ENCODE assay signal across 8 cellular contexts in the genomic region with DNA sequence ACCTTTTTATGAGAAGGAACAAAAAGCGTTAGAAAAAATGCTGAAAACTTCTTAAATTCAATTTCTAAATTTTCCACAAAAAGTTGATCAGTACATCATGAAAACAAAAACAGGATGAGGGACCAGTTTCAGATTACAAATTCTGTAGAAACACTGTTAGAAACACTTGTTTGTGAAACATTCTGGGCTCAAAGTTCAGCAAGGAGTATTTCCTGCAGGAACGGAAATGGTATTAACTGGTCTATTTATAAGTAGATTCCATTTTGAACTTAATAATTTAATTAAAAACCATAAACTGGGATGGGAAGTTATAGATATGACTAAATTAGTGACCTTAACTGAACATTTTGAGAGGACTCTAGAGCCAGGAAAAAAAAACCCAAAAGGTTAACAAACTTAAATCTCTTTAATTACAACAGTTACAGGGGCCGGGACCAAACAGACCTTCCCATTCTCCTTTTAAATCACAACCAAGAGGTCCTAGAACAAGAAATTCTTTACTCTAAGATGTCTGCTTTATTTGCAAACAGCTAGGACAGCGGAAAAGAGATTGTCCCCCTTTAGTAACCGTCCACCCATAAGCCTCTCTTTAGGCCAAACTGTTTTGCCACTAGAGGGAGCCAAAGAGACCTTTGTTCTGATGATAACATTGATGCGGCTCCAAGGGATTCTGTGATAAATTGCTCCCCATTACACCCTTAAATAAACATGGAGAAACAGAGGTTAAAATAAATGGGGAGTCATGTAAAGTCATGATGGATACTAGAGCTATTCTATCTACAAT.
DNase-seq lines count a peak whose midpoint lies in the region; ATAC-seq and TF ChIP-seq lines count a peak whose summit lies in the region.

No MANE protein-coding gene starts in this region.

- POLR2A ChIA-PET in Caco-2 (lab: Charles Lee): no interaction called here

- peak; percentile 90 to 95 for TF ChIP-seq CTCF in Caco-2 (IDR thresholded peaks at IDR 0.05; ENCODE audit: insufficient read depth in 1 of 2, low read depth in 1 of 2, low read length in 1 of 2, severe bottlenecking in 1 of 2, unreplicated experiment in 1 of 2)
- peak; percentile 57 for TF ChIP-seq CTCF in RWPE2 (IDR thresholded peaks at IDR 0.05; ENCODE audit: poor library complexity, severe bottlenecking)
- peak; percentile 83 for TF ChIP-seq CTCF in fibroblast of pulmonary artery (IDR thresholded peaks at IDR 0.05; ENCODE audit: low read length, missing control alignments)

- peaks cover 3% of the 10 kb centered on the region for H3K9me3 ChIP-seq in Caco-2
- H3K9me3 ChIP-seq in RWPE2 (ENCODE audit: severe bottlenecking): no peaks in the 10 kb centered on the region

- H3K4me3 Mint-ChIP-seq in Caco-2 (ENCODE audit: unreplicated experiment): no peak overlapping the region
- no peak overlapping the region for H3K4me3 Mint-ChIP-seq in stimulated activated effector memory CD8-positive, alpha-beta T cell treated with anti-CD3 and anti-CD28 coated beads, Interleukin-12 subunit alpha, Interleukin-12 subunit beta, amount 100 ng/mL, for 72 hours

- H3K36me3 Mint-ChIP-seq in Caco-2 (ENCODE audit: insufficient read depth, unreplicated experiment): no peaks in the 10 kb centered on the region
- no peaks in the 10 kb centered on the region for H3K36me3 Mint-ChIP-seq in stimulated activated effector memory CD8-positive, alpha-beta T cell treated with anti-CD3 and anti-CD28 coated beads, Interleukin-12 subunit alpha, Interleukin-12 subunit beta, amount 100 ng/mL, for 72 hours

- intact Hi-C loops in Caco-2 (cut with micrococcal nuclease; ENCODE audit: unreplicated experiment): loop anchor here (1.0 kb wide), 2 partner anchors 19 to 65 kb away; no protein-coding TSS in a partner anchor

- H3K36me3 ChIP-seq in Caco-2 (ENCODE audit: control insufficient read depth, insufficient read depth, low read length) (no peaks in the 10 kb centered on the region), RWPE2 (ENCODE audit: low read depth) (no peaks in the 10 kb centered on the region)

- no TSS peak for BruUV-seq in Caco-2 (replicated peaks; lab: Mats Ljungman, UMichigan)

- no peaks in the 10 kb centered on the region for H3K4me1 ChIP-seq in Caco-2
- no peaks in the 10 kb centered on the region for H3K4me1 ChIP-seq in RWPE2 (ENCODE audit: insufficient read depth, poor library complexity, severe bottlenecking)

- H3K27ac Mint-ChIP-seq in Caco-2 (ENCODE audit: unreplicated experiment): no peak overlapping the region
- no peak overlapping the region for H3K27ac Mint-ChIP-seq in stimulated activated effector memory CD8-positive, alpha-beta T cell treated with anti-CD3 and anti-CD28 coated beads, Interleukin-12 subunit alpha, Interleukin-12 subunit beta, amount 100 ng/mL, for 72 hours

- DNase-seq in A172 (ENCODE audit: low spot score) (peak; percentile 39), Caco-2 (peak in 1 of 2 experiments; percentile 70), RWPE2 (ENCODE audit: low spot score) (no peak), fibroblast of pulmonary artery (ENCODE audit: low read depth) (peak; percentile 53), 8988T (no peak), SHP77 (lab: John Stamatoyannopoulos, UW) (no peak)
- DNase-seq in stimulated activated effector memory CD8-positive, alpha-beta T cell treated with anti-CD3 and anti-CD28 coated beads, Interleukin-12 subunit alpha, Interleukin-12 subunit beta, amount 100 ng/mL, for 72 hours (ENCODE audit: low spot score in 2 of 2): peak; percentile 21 to 53

- no peaks in the 10 kb centered on the region for H3K4me1 Mint-ChIP-seq in Caco-2 (ENCODE audit: low read depth, unreplicated experiment)
- no peaks in the 10 kb centered on the region for H3K4me1 Mint-ChIP-seq in stimulated activated effector memory CD8-positive, alpha-beta T cell treated with anti-CD3 and anti-CD28 coated beads, Interleukin-12 subunit alpha, Interleukin-12 subunit beta, amount 100 ng/mL, for 72 hours

- H3K27ac ChIP-seq in RWPE2 (ENCODE audit: poor library complexity, severe bottlenecking): no peak overlapping the region

- no peaks in the 10 kb centered on the region for H3K27me3 ChIP-seq in Caco-2 (replicated peaks; ENCODE audit: control insufficient read depth, insufficient read depth, low read length)
- H3K27me3 ChIP-seq in RWPE2 (ENCODE audit: insufficient read depth, poor library complexity, severe bottlenecking): no peaks in the 10 kb centered on the region

- no peaks in the 10 kb centered on the region for H3K27me3 Mint-ChIP-seq in Caco-2 (ENCODE audit: insufficient read depth, unreplicated experiment)

- ATAC-seq in HG02852 (IDR thresholded peaks at IDR 0.05; ENCODE audit: unreplicated experiment): peak; percentile 67
- ATAC-seq in RWPE2 (ENCODE audit: low read depth): no peak
- ATAC-seq in stimulated activated effector memory CD8-positive, alpha-beta T cell treated with anti-CD3 and anti-CD28 coated beads, Interleukin-12 subunit alpha, Interleukin-12 subunit beta, amount 100 ng/mL, for 72 hours: peak; percentile 64

- H3K9me3 Mint-ChIP-seq in Caco-2 (ENCODE audit: unreplicated experiment): peaks cover 21% of the 10 kb centered on the region
- H3K9me3 Mint-ChIP-seq in stimulated activated effector memory CD8-positive, alpha-beta T cell treated with anti-CD3 and anti-CD28 coated beads, Interleukin-12 subunit alpha, Interleukin-12 subunit beta, amount 100 ng/mL, for 72 hours: peaks cover under 1% of the 10 kb centered on the region

- CTCF ChIA-PET in Caco-2 (lab: Charles Lee): interaction anchor here (0.9 kb wide), 1 partner anchor 66 kb away, joined by 3 read pairs; no protein-coding TSS in a partner anchor

- no peak overlapping the region for H3K4me3 ChIP-seq in Caco-2 (ENCODE audit: low read depth, low read length)
- no peak overlapping the region for H3K4me3 ChIP-seq in RWPE2 (ENCODE audit: severe bottlenecking)
- no peak overlapping the region for H3K4me3 ChIP-seq in fibroblast of pulmonary artery (replicated peaks; ENCODE audit: low read depth, low read length)

Comparison
In these comparisons a context has a peak if more than half of its experiments do, and no peak if none do; other contexts are left out.
1. DNase-seq: peak in A172 (single experiment), fibroblast of pulmonary artery (single experiment) and stimulated activated effector memory CD8-positive, alpha-beta T cell treated with anti-CD3 and anti-CD28 coated beads, Interleukin-12 subunit alpha, Interleukin-12 subunit beta, amount 100 ng/mL, for 72 hours (2 of 2); none in RWPE2 (single experiment), 8988T (single experiment) and SHP77 (0 of 2).
2. Peak in every context shown above with its lines, with median percentiles within 50 percentile points of each other: CTCF ChIP-seq.